11 cellular contexts compared by ENCODE assay signal in the genomic region with DNA sequence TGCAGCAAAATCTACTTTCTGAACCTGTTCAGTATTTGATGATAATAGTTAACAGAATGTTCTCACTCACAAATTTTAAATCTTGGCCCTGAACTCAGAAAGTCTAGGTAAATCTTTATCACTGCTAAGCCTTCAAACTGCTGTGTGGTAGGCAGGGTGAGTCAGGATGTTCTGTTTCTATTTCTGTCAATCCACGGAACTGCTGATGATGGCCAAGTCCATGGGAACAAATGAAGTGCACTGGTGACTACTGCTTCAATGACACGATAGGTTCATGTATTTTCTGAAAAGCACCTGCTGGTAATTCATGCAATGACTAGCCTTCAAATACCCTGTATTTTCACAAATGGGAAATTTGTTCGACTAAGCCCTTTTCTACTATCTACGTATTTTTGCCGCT. TPM values are rescaled to one million over a fixed set of nuclear protein-coding genes. Genes with fewer than 3 reads are reported as not detected.
DNase-seq lines count a peak whose midpoint lies in the region; ATAC-seq and TF ChIP-seq lines count a peak whose summit lies in the region.
"Had no signal": no experiment of that assay in that cellular context is flagged by ENCODE, and none has a peak within 500 bp of the region (broad histone marks: within the 10 kb centered on the region; RNA-seq: fewer than 3 reads in every experiment).

No MANE protein-coding gene starts in this region.

- no peak overlapping the region for H3K4me3 Mint-ChIP-seq in T-helper 17 cell

- no peaks in the 10 kb centered on the region for H3K27me3 ChIP-seq in thoracic aorta (replicated peaks; ENCODE audit: insufficient read depth)
- H3K27me3 ChIP-seq in BE2C: no peaks in the 10 kb centered on the region

- DNase-seq in stimulated activated CD4-positive, alpha-beta T cell treated with anti-CD3 and anti-CD28 coated beads, Interleukin-15, amount 100 ng/mL, for 48 hours (ENCODE audit: low read depth in 2 of 2): peak; percentile 48
- no peak for DNase-seq in stimulated activated CD4-positive, alpha-beta T cell treated with anti-CD3 and anti-CD28 coated beads, Interleukin-4, amount 100 ng/mL, for 4 hours
- DNase-seq in T-helper 17 cell (no peak), fibroblast of pulmonary artery (ENCODE audit: low read depth) (peak; percentile 52), thoracic aorta (ENCODE audit: low spot score) (no peak), BE2C (no peak), HuH-7 (ENCODE audit: low spot score) (no peak)
- DNase-seq: DMS153, occipital lobe, SW 1271 had no signal

- H3K4me1 ChIP-seq in thoracic aorta (ENCODE audit: control insufficient read depth in 1 of 2, low read depth in 2 of 2) (peaks cover 5 to 9% of the 10 kb centered on the region in 2 donors), BE2C (no peaks in the 10 kb centered on the region)

- peak overlapping the region; percentile 37 for H3K27ac Mint-ChIP-seq in T-helper 17 cell

- peaks cover 4% of the 10 kb centered on the region for H3K4me1 Mint-ChIP-seq in T-helper 17 cell

- H3K4me3 ChIP-seq in fibroblast of pulmonary artery (replicated peaks; ENCODE audit: low read depth, low read length): no peak overlapping the region
- no peak overlapping the region for H3K4me3 ChIP-seq in thoracic aorta
- H3K4me3 ChIP-seq in BE2C (ENCODE audit: low read depth, low read length): no peak overlapping the region

- no peaks in the 10 kb centered on the region for H3K27me3 Mint-ChIP-seq in T-helper 17 cell

- peaks cover 3% of the 10 kb centered on the region for H3K36me3 Mint-ChIP-seq in T-helper 17 cell (ENCODE audit: low read depth)

- H3K36me3 ChIP-seq in thoracic aorta (peaks cover 4% of the 10 kb centered on the region), BE2C (0 out of 2 replicates have a peak, but pooled peaks cover 3% of the 10 kb centered on the region)

- peak overlapping the region; percentile 30 to 62 for H3K27ac ChIP-seq in thoracic aorta

- TF ChIP-seq CTCF in fibroblast of pulmonary artery (IDR thresholded peaks at IDR 0.05; ENCODE audit: low read length, missing control alignments): no peak
- no peak for TF ChIP-seq CTCF in thoracic aorta (IDR thresholded peaks at IDR 0.05)
- TF ChIP-seq CTCF in BE2C (IDR thresholded peaks at IDR 0.05; ENCODE audit: low read depth, low read length): no peak

- ATAC-seq in T-helper 17 cell: no peak
- peak; percentile 89 for ATAC-seq in thoracic aorta (ENCODE audit: insufficient number of reproducible peaks, low FRiP score, low read depth)
- no peak for ATAC-seq in GM18498 (IDR thresholded peaks at IDR 0.05; ENCODE audit: unreplicated experiment)

- no peaks in the 10 kb centered on the region for H3K9me3 ChIP-seq in T-helper 17 cell (ENCODE audit: control insufficient read depth, low read length, poor library complexity, severe bottlenecking)
- no peaks in the 10 kb centered on the region for H3K9me3 ChIP-seq in thoracic aorta
- H3K9me3 ChIP-seq in BE2C: no peaks in the 10 kb centered on the region

RNA-seq across cellular contexts. Expression of a gene that starts 14.2 kb away (rescaled TPM):
- 10 to 100 TPM; 30.2 to 31.9 TPM for total RNA-seq in T-helper 17 cell
- 10 to 100 TPM; 34.9 to 83.2 TPM for total RNA-seq in thoracic aorta
- 53.1 TPM for polyA plus RNA-seq in BE2C (2012; ENCODE audit: insufficient read depth, insufficient read length, low read depth)

RNA-seq across cellular contexts. Expression of a gene that starts 33.0 kb away (rescaled TPM):
- 10 to 100 TPM; 37.0 to 55.9 TPM for total RNA-seq in T-helper 17 cell
- total RNA-seq in thoracic aorta: 10 to 100 TPM; 33.5 to 34.3 TPM
- polyA plus RNA-seq in BE2C (2012; ENCODE audit: insufficient read depth, insufficient read length, low read depth): 65.3 TPM

Comparison
In these comparisons a context has a peak if more than half of its experiments do, and no peak if none do; other contexts are left out.
1. DNase-seq: peak in stimulated activated CD4-positive, alpha-beta T cell treated with anti-CD3 and anti-CD28 coated beads, Interleukin-15, amount 100 ng/mL, for 48 hours (2 of 2) and fibroblast of pulmonary artery (single experiment); none in stimulated activated CD4-positive, alpha-beta T cell treated with anti-CD3 and anti-CD28 coated beads, Interleukin-4, amount 100 ng/mL, for 4 hours (0 of 2), T-helper 17 cell (0 of 3), thoracic aorta (single experiment), BE2C (single experiment) and HuH-7 (single experiment).